Comparison of ENCODE assay signal across 1 cellular context in the genomic region with DNA sequence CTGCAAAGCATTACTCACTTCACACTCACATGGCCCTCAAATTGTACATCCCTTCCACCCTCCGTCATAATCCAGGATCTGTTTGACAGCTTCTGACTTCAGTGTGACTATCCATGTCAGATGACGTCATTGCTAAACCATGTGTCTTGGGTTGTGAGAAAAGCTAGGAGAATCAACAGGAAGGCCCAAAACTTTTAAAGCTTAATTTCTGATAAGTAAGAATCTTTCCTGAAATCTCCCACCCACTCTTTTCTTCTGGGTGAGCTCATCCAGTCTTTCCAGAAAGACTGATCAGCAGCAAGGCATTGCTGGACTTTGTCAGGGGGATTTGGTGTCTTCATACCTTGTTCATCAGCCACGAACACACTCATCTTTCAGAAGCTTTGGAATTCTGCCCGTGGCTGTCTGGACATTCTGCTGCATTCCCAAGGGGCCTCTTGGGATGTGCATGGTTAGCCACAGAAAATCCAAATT.
TF ChIP-seq lines count a peak whose summit lies in the region.

No MANE protein-coding gene starts in this region.

TF ChIP-seq in HEK293, 187 proteins besides CTCF, POLR2A, EP300 and RAD21 (continued from another document):
- TF ChIP-seq ZNF639 (tag by site-specific recombination; IDR thresholded peaks at IDR 0.05), result peak; percentile 85
- no peak for TF ChIP-seq GLIS2 (tag by site-specific recombination; IDR thresholded peaks at IDR 0.05)
- no peak for TF ChIP-seq ZBTB8A (tag by site-specific recombination; IDR thresholded peaks at IDR 0.05)
- no peak for TF ChIP-seq ZNF350 (tag by site-specific recombination; IDR thresholded peaks at IDR 0.05)
- TF ChIP-seq ZNF26 (tag by site-specific recombination; IDR thresholded peaks at IDR 0.05), result no peak
- TF ChIP-seq KLF17 (tag by site-specific recombination; IDR thresholded peaks at IDR 0.05), result peak; percentile 90
- TF ChIP-seq ZNF670 (tag by site-specific recombination; IDR thresholded peaks at IDR 0.05; ENCODE audit: low read depth), result no peak
- TF ChIP-seq KLF7 (tag by site-specific recombination; IDR thresholded peaks at IDR 0.05; ENCODE audit: borderline replicate concordance), result no peak
- peak; percentile 58 for TF ChIP-seq ZNF600 (tag by site-specific recombination; IDR thresholded peaks at IDR 0.05)
- TF ChIP-seq, protein P1, sequence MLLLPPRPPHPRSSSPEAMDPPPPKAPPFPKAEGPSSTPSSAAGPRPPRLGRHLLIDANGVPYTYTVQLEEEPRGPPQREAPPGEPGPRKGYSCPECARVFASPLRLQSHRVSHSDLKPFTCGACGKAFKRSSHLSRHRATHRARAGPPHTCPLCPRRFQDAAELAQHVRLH (tag by site-specific recombination; IDR thresholded peaks at IDR 0.05), result no peak
